Comparison of ENCODE assay signal across 16 cellular contexts in genomic region chr3:57793737-57794187, GRCh38. TPM values are rescaled to one million over a fixed set of nuclear protein-coding genes. Genes with fewer than 3 reads are reported as not detected.
DNase-seq lines count a peak whose midpoint lies in the region; ATAC-seq, FAIRE-seq and TF ChIP-seq lines count a peak whose summit lies in the region.
"Had no signal": no experiment of that assay in that cellular context is flagged by ENCODE, and none has a peak within 500 bp of the region (broad histone marks: within the 10 kb centered on the region; RNA-seq: fewer than 3 reads in every experiment).

No MANE protein-coding gene starts in this region.

- no peaks in the 10 kb centered on the region for H3K27me3 Mint-ChIP-seq in activated naive CD4-positive, alpha-beta T cell treated with anti-CD3 and anti-CD28 coated beads, Interleukin-2, amount 50 U/mL, for 24 hours
- no peaks in the 10 kb centered on the region for H3K27me3 Mint-ChIP-seq in endodermal cell (ENCODE audit: insufficient read depth)
- no peaks in the 10 kb centered on the region for H3K27me3 Mint-ChIP-seq in stimulated activated memory B cell treated with anti-CD40 and anti-IgM and Interleukin-4, amounts not matched to agents 10 μg/mL and 1 μg/mL and 100 μg/mL, for 72 hours
- H3K27me3 Mint-ChIP-seq: activated naive CD8-positive, alpha-beta T cell treated with anti-CD3 and anti-CD28 coated beads, Interleukin-2, amount 10 ng/mL, durations not matched to agents 7 days and 5 days; B cell had no signal

- peak; percentile 36; the same call in 2 of the 3 replicates for ATAC-seq in RWPE2 (ENCODE audit: low read depth)
- ATAC-seq in stimulated activated memory B cell treated with anti-CD40 and anti-IgM and Interleukin-4, amounts not matched to agents 10 μg/mL and 1 μg/mL and 100 μg/mL, for 72 hours = no peak

- peak overlapping the region; percentile 69 for H3K27ac Mint-ChIP-seq in activated naive CD4-positive, alpha-beta T cell treated with anti-CD3 and anti-CD28 coated beads, Interleukin-2, amount 50 U/mL, for 24 hours
- H3K27ac Mint-ChIP-seq in endodermal cell = peak overlapping the region; percentile 22
- H3K27ac Mint-ChIP-seq in stimulated activated memory B cell treated with anti-CD40 and anti-IgM and Interleukin-4, amounts not matched to agents 10 μg/mL and 1 μg/mL and 100 μg/mL, for 72 hours = no peak overlapping the region
- H3K27ac Mint-ChIP-seq: activated naive CD8-positive, alpha-beta T cell treated with anti-CD3 and anti-CD28 coated beads, Interleukin-2, amount 10 ng/mL, durations not matched to agents 7 days and 5 days; B cell had no signal

- no peak for FAIRE-seq in D721Med (lab: Jason Lieb, UNC)

- H3K4me1 ChIP-seq in RWPE2 (ENCODE audit: insufficient read depth, poor library complexity, severe bottlenecking) = peaks cover 37% of the 10 kb centered on the region
- H3K4me1 ChIP-seq in endodermal cell (ENCODE audit: control insufficient read depth, insufficient read depth, low read length) = no peaks in the 10 kb centered on the region
- peaks cover 0 to 8% (median 0%) of the 10 kb centered on the region in 5 donors for H3K4me1 ChIP-seq in subcutaneous abdominal adipose tissue (ENCODE audit: control insufficient read depth in 5 of 5, insufficient read depth in 5 of 5, low read length in 5 of 5)

- DNase-seq in activated naive CD4-positive, alpha-beta T cell treated with anti-CD3 and anti-CD28 coated beads, Interleukin-2, amount 50 U/mL, for 16 hours = no peak
- no peak for DNase-seq in RWPE2 (ENCODE audit: low spot score)
- DNase-seq in endodermal cell = no peak
- DNase-seq in NCI-H2029 treated with DMSO at 0.1 percent for 48 hours (lab: John Stamatoyannopoulos, UW) = no peak
- DNase-seq in D721Med (ENCODE audit: insufficient read length, low spot score) = no peak
- DNase-seq: activated naive CD8-positive, alpha-beta T cell treated with anti-CD3 and anti-CD28 coated beads, Interleukin-2, amount 10 ng/mL, durations not matched to agents 7 days and 5 days; heart left ventricle; Karpas-422; NCI-H446; posterior cingulate gyrus; stimulated activated CD4-positive, alpha-beta T cell treated with anti-CD3 and anti-CD28 coated beads, Interleukin-4, amount 100 ng/mL, for 4 hours had no signal

- H3K4me3 Mint-ChIP-seq in activated naive CD4-positive, alpha-beta T cell treated with anti-CD3 and anti-CD28 coated beads, Interleukin-2, amount 50 U/mL, for 24 hours = peak overlapping the region; percentile 23
- H3K4me3 Mint-ChIP-seq in endodermal cell = no peak overlapping the region
- H3K4me3 Mint-ChIP-seq in stimulated activated memory B cell treated with anti-CD40 and anti-IgM and Interleukin-4, amounts not matched to agents 10 μg/mL and 1 μg/mL and 100 μg/mL, for 72 hours = no peak overlapping the region
- H3K4me3 Mint-ChIP-seq: activated naive CD8-positive, alpha-beta T cell treated with anti-CD3 and anti-CD28 coated beads, Interleukin-2, amount 10 ng/mL, durations not matched to agents 7 days and 5 days; B cell had no signal

- H3K27ac ChIP-seq in RWPE2 (ENCODE audit: poor library complexity, severe bottlenecking) (peak overlapping the region; percentile 5), endodermal cell (ENCODE audit: low read depth, low read length) (no peak overlapping the region), subcutaneous abdominal adipose tissue (ENCODE audit: low read depth, low read length) (peak overlapping the region; percentile 3)
- H3K27ac ChIP-seq: heart left ventricle had no signal

- no peaks in the 10 kb centered on the region for H3K9me3 Mint-ChIP-seq in activated naive CD4-positive, alpha-beta T cell treated with anti-CD3 and anti-CD28 coated beads, Interleukin-2, amount 50 U/mL, for 24 hours
- H3K9me3 Mint-ChIP-seq in endodermal cell = no peaks in the 10 kb centered on the region
- H3K9me3 Mint-ChIP-seq in stimulated activated memory B cell treated with anti-CD40 and anti-IgM and Interleukin-4, amounts not matched to agents 10 μg/mL and 1 μg/mL and 100 μg/mL, for 72 hours = no peaks in the 10 kb centered on the region
- H3K9me3 Mint-ChIP-seq: activated naive CD8-positive, alpha-beta T cell treated with anti-CD3 and anti-CD28 coated beads, Interleukin-2, amount 10 ng/mL, durations not matched to agents 7 days and 5 days had no signal

- no peak overlapping the region for H3K4me3 ChIP-seq in RWPE2 (ENCODE audit: severe bottlenecking)
- no peak overlapping the region for H3K4me3 ChIP-seq in endodermal cell (ENCODE audit: low read length)
- no peak overlapping the region for H3K4me3 ChIP-seq in subcutaneous abdominal adipose tissue (ENCODE audit: low read depth in 1 of 5, low read length in 5 of 5)
- H3K4me3 ChIP-seq: heart left ventricle, lung had no signal

- peaks cover 1% of the 10 kb centered on the region for H3K36me3 Mint-ChIP-seq in activated naive CD4-positive, alpha-beta T cell treated with anti-CD3 and anti-CD28 coated beads, Interleukin-2, amount 50 U/mL, for 24 hours
- H3K36me3 Mint-ChIP-seq in endodermal cell (ENCODE audit: low read depth) = peaks cover 2% of the 10 kb centered on the region
- H3K36me3 Mint-ChIP-seq in stimulated activated memory B cell treated with anti-CD40 and anti-IgM and Interleukin-4, amounts not matched to agents 10 μg/mL and 1 μg/mL and 100 μg/mL, for 72 hours = peaks cover 7% of the 10 kb centered on the region

- whole genome bisulfite sequencing in endodermal cell (ENCODE audit: insufficient coverage in 1 of 2, insufficient read length in 1 of 2), 2 experiments = 91% methylated on average over 4 of the region's 4 CpGs; no CpG with 5 or more reads in 1 of the 2 experiments

- H3K9ac ChIP-seq in endodermal cell (ENCODE audit: extremely low read depth, low read length, poor library complexity, severe bottlenecking) = no peak overlapping the region
- H3K9ac ChIP-seq in subcutaneous abdominal adipose tissue (ENCODE audit: low read length in 5 of 5) = no peak overlapping the region

- H3K27me3 ChIP-seq in RWPE2 (ENCODE audit: insufficient read depth, poor library complexity, severe bottlenecking) (no peaks in the 10 kb centered on the region), endodermal cell (ENCODE audit: control insufficient read depth, insufficient read depth, low read length, poor library complexity, severe bottlenecking) (no peaks in the 10 kb centered on the region), subcutaneous abdominal adipose tissue (ENCODE audit: control insufficient read depth in 5 of 5, insufficient read depth in 4 of 5, low read length in 5 of 5) (no peaks in the 10 kb centered on the region)
- H3K27me3 ChIP-seq: heart left ventricle had no signal

- TF ChIP-seq CTCF in RWPE2 (IDR thresholded peaks at IDR 0.05; ENCODE audit: poor library complexity, severe bottlenecking) (no peak), endodermal cell (conservative IDR thresholded peaks at IDR 0.05) (no peak), D721Med (IDR thresholded peaks at IDR 0.05; ENCODE audit: insufficient read depth, missing control alignments) (no peak)

- H3K9me3 ChIP-seq in RWPE2 (ENCODE audit: severe bottlenecking) = no peaks in the 10 kb centered on the region
- no peaks in the 10 kb centered on the region for H3K9me3 ChIP-seq in endodermal cell (ENCODE audit: control insufficient read depth, low read length)
- no peaks in the 10 kb centered on the region for H3K9me3 ChIP-seq in subcutaneous abdominal adipose tissue (ENCODE audit: control insufficient read depth in 5 of 5, low read length in 5 of 5)
- H3K9me3 ChIP-seq: heart left ventricle had no signal

- H3K4me1 Mint-ChIP-seq in activated naive CD4-positive, alpha-beta T cell treated with anti-CD3 and anti-CD28 coated beads, Interleukin-2, amount 50 U/mL, for 24 hours = peaks cover 60% of the 10 kb centered on the region
- peaks cover 10% of the 10 kb centered on the region for H3K4me1 Mint-ChIP-seq in endodermal cell
- peaks cover 29% of the 10 kb centered on the region for H3K4me1 Mint-ChIP-seq in stimulated activated memory B cell treated with anti-CD40 and anti-IgM and Interleukin-4, amounts not matched to agents 10 μg/mL and 1 μg/mL and 100 μg/mL, for 72 hours

- H3K36me3 ChIP-seq in RWPE2 (ENCODE audit: low read depth) = no peaks in the 10 kb centered on the region; the same call in 1 of the 2 replicates
- peaks cover 4% of the 10 kb centered on the region for H3K36me3 ChIP-seq in endodermal cell (ENCODE audit: control insufficient read depth, insufficient read depth, low read length)
- H3K36me3 ChIP-seq in subcutaneous abdominal adipose tissue (ENCODE audit: control insufficient read depth in 5 of 5, insufficient read depth in 5 of 5, low read length in 5 of 5) = no peaks in the 10 kb centered on the region
- H3K36me3 ChIP-seq: heart left ventricle had no signal

RNA-seq across cellular contexts. Expression of gene SLMAP, which starts 37.7 kb away (rescaled TPM):
- total RNA-seq in endodermal cell = 10 to 100 TPM; 64.8 to 65.7 TPM
- polyA plus RNA-seq in endodermal cell (2013, experiment 1 of 2) = 26.8 TPM
- polyA plus RNA-seq in endodermal cell (2013, experiment 2 of 2) = 28.7 TPM
